ENCODE assay signal across 8 cellular contexts in genomic region chr1:9687120-9687875, GRCh38. TPM values are rescaled to one million over a fixed set of nuclear protein-coding genes. Genes with fewer than 3 reads are reported as not detected.
DNase-seq lines count a peak whose midpoint lies in the region; ATAC-seq and TF ChIP-seq lines count a peak whose summit lies in the region.

No MANE protein-coding gene starts in this region.

- H3K4me2 ChIP-seq in SK-N-SH = peak overlapping the region; percentile 78

- H3F3A ChIP-seq in SK-N-SH (replicated peaks; ENCODE audit: insufficient read depth) = peaks cover 20% of the 10 kb centered on the region

- WGBS in SK-N-SH (ENCODE audit: low lambda C conversion rate) = 1% methylated on average over 16 of the region's 42 CpGs

- H3K79me2 ChIP-seq in SK-N-SH (ENCODE audit: insufficient read depth) = peaks cover 3% of the 10 kb centered on the region; the same call in 1 of the 2 replicates

- TF ChIP-seq POLR2A in GM15510 (IDR thresholded peaks at IDR 0.05; ENCODE audit: borderline replicate concordance, extremely low read depth, insufficient read length) = peak; percentile 46

- peak overlapping the region; percentile 46; the same call in 1 of the 2 replicates for H3K9ac ChIP-seq in SK-N-SH

- peaks cover 13 to 26% of the 10 kb centered on the region in 2 donors for H3K36me3 Mint-ChIP-seq in activated naive CD4-positive, alpha-beta T cell treated with anti-CD3 and anti-CD28 coated beads, Interleukin-2, amount 50 U/mL, for 72 hours

- TF ChIP-seq RAD21 in SK-N-SH (IDR thresholded peaks at IDR 0.05; ENCODE audit: low read length) = no peak

- peak overlapping the region; percentile 60 to 75 for H3K27ac Mint-ChIP-seq in activated naive CD4-positive, alpha-beta T cell treated with anti-CD3 and anti-CD28 coated beads, Interleukin-2, amount 50 U/mL, for 72 hours

- H3K9me3 Mint-ChIP-seq in activated naive CD4-positive, alpha-beta T cell treated with anti-CD3 and anti-CD28 coated beads, Interleukin-2, amount 50 U/mL, for 72 hours = no peaks in the 10 kb centered on the region

- H3K9me2 ChIP-seq in SK-N-SH = no peaks in the 10 kb centered on the region

- H3K4me1 ChIP-seq in SK-N-SH (ENCODE audit: control insufficient read depth in 1 of 2, insufficient read depth in 2 of 2, low read depth in 1 of 2, low read length in 1 of 2) (peaks cover 0 to 18% of the 10 kb centered on the region in 2 experiments; a peak in 2 of 4 replicates), right atrium auricular region (peaks cover 0 to 39% of the 10 kb centered on the region in 2 donors)

- no peaks in the 10 kb centered on the region for H3K27me3 ChIP-seq in SK-N-SH (ENCODE audit: insufficient read depth)
- H3K27me3 ChIP-seq in right atrium auricular region = no peaks in the 10 kb centered on the region

- H3K4me3 ChIP-seq in SK-N-SH (ENCODE audit: low read depth in 2 of 2, low read length in 1 of 2) (peak overlapping the region; percentile 63), right atrium auricular region (peak overlapping the region; percentile 47 to 59), skeletal muscle cell (ENCODE audit: low read depth, low read length) (peak overlapping the region; percentile 52)

- DNase-seq in SK-N-SH = peak; percentile 92
- DNase-seq in activated naive CD4-positive, alpha-beta T cell treated with anti-CD3 and anti-CD28 coated beads, Interleukin-2, amount 50 U/mL, for 72 hours (ENCODE audit: low spot score in 2 of 2) = peak; percentile 39 to 83
- peak; percentile 61 for DNase-seq in right atrium auricular region (ENCODE audit: low spot score)
- no peak for DNase-seq in skeletal muscle cell (ENCODE audit: low read depth)
- no peak for DNase-seq in COLO829 (ENCODE audit: low spot score)

- TF ChIP-seq EP300 in SK-N-SH (IDR thresholded peaks at IDR 0.05; ENCODE audit: borderline replicate concordance in 1 of 2, low read depth in 1 of 2, low read length in 1 of 2) = peak in 1 of 2 experiments; percentile 34; a peak in 1 of 4 replicates

- H3K36me3 ChIP-seq in SK-N-SH (replicated peaks in 1 of 2; ENCODE audit: control insufficient read depth in 1 of 2, insufficient read depth in 2 of 2, low read length in 1 of 2) (no peaks in the 10 kb centered on the region), right atrium auricular region (no peaks in the 10 kb centered on the region)

- POLR2A ChIA-PET in SK-N-SH (lab: Yijun Ruan, JAX) = interaction anchor here (1.2 kb wide), 1 partner anchor 104 kb away, joined by 3 read pairs; no protein-coding TSS in a partner anchor

- peak overlapping the region; percentile 46 to 71; a peak in 3 of 4 replicates for H3K27ac ChIP-seq in SK-N-SH (ENCODE audit: low read depth in 2 of 2, low read length in 1 of 2)
- H3K27ac ChIP-seq in right atrium auricular region = peak overlapping the region; percentile 46 to 58

- no peaks in the 10 kb centered on the region for H4K20me1 ChIP-seq in SK-N-SH (ENCODE audit: insufficient read depth)

- CTCF ChIA-PET in SK-N-SH (lab: Yijun Ruan, JAX) = interaction anchor here (0.9 to 1.7 kb wide), 6 partner anchors 10 to 72 kb away, joined by 3 to 12 read pairs (median 4); no protein-coding TSS in a partner anchor

- ATAC-seq in HG03460 (IDR thresholded peaks at IDR 0.05; ENCODE audit: unreplicated experiment) (peak; percentile 32), GM19455 (IDR thresholded peaks at IDR 0.05; ENCODE audit: unreplicated experiment) (no peak)
- ATAC-seq in activated naive CD4-positive, alpha-beta T cell treated with anti-CD3 and anti-CD28 coated beads, Interleukin-2, amount 50 U/mL, for 72 hours = peak; percentile 47 to 75

- H2AFZ ChIP-seq in SK-N-SH (ENCODE audit: low read depth) = peak overlapping the region; percentile 68; the same call in 1 of the 2 replicates

- H3K9me3 ChIP-seq in SK-N-SH (no peaks in the 10 kb centered on the region), right atrium auricular region (no peaks in the 10 kb centered on the region)

- TF ChIP-seq CTCF in SK-N-SH (IDR thresholded peaks at IDR 0.05) = no peak
- no peak for TF ChIP-seq CTCF in right atrium auricular region (IDR thresholded peaks at IDR 0.05)

TF ChIP-seq in SK-N-SH, 30 proteins besides CTCF, POLR2A, EP300 and RAD21 (continues in another document):
- TF ChIP-seq SMC3 (IDR thresholded peaks at IDR 0.05; ENCODE audit: low read depth, low read length) (no peak), SIN3A (IDR thresholded peaks at IDR 0.05; ENCODE audit: borderline replicate concordance, low read depth, low read length) (0 out of 2 replicates have a peak, but pooled peaks have one; percentile 7), ZBTB33 (IDR thresholded peaks at IDR 0.05; ENCODE audit: borderline replicate concordance, low read depth) (no peak), GABPA (IDR thresholded peaks at IDR 0.05; ENCODE audit: low read depth) (0 out of 2 replicates have a peak, but pooled peaks have one; percentile 15), MAX (IDR thresholded peaks at IDR 0.05; ENCODE audit: low read depth) (0 out of 2 replicates have a peak, but pooled peaks have one; percentile 19), TCF12 (IDR thresholded peaks at IDR 0.05) (peak; percentile 44), MXI1 (IDR thresholded peaks at IDR 0.05; ENCODE audit: low read depth, low read length) (peak; percentile 36), RXRA (IDR thresholded peaks at IDR 0.05; ENCODE audit: borderline replicate concordance, low read depth) (no peak), JUND (IDR thresholded peaks at IDR 0.05) (0 out of 2 replicates have a peak, but pooled peaks have one; percentile 36), TAF1 (IDR thresholded peaks at IDR 0.05; ENCODE audit: borderline replicate concordance, low read depth, low read length) (peak; percentile 35; the same call in 1 of the 2 replicates), REST (IDR thresholded peaks at IDR 0.05; ENCODE audit: low read depth, low read length) (no peak), FOSL2 (IDR thresholded peaks at IDR 0.05; ENCODE audit: borderline replicate concordance, low read depth) (peak; percentile 66; the same call in 1 of the 2 replicates), POLR2AphosphoS5 (IDR thresholded peaks at IDR 0.05; ENCODE audit: low read depth, low read length) (no peak), TEAD4 (IDR thresholded peaks at IDR 0.05; ENCODE audit: borderline replicate concordance, insufficient read depth) (no peak), NFIC (IDR thresholded peaks at IDR 0.05; ENCODE audit: borderline replicate concordance) (no peak), FOXM1 (IDR thresholded peaks at IDR 0.05; ENCODE audit: low read depth) (no peak), USF1 (IDR thresholded peaks at IDR 0.05; ENCODE audit: borderline replicate concordance, low read depth) (no peak)

RNA-seq across cellular contexts. Expression of gene PIK3CD, which starts 35.8 kb away (rescaled TPM):
- polyA plus RNA-seq in SK-N-SH (2012; rRNA removed) = 5.5 and 6.0 TPM in 2 replicates
- 2.7 and 3.9 TPM in 2 replicates for polyA plus RNA-seq in SK-N-SH (2012; cell fraction: cytosol; rRNA removed)
- 12.9 and 13.6 TPM in 2 replicates for polyA plus RNA-seq in SK-N-SH (2012; cell fraction: nucleus; rRNA removed)
- 100 to 1,000 TPM; 118 to 138 TPM for total RNA-seq in activated naive CD4-positive, alpha-beta T cell treated with anti-CD3 and anti-CD28 coated beads, Interleukin-2, amount 50 U/mL, for 72 hours
- 1 to 10 TPM; 4.7 to 7.4 TPM for total RNA-seq in right atrium auricular region

Comparison
In these comparisons a context has a peak if more than half of its experiments do, and no peak if none do; other contexts are left out.
1. DNase-seq: peak in SK-N-SH (single experiment), activated naive CD4-positive, alpha-beta T cell treated with anti-CD3 and anti-CD28 coated beads, Interleukin-2, amount 50 U/mL, for 72 hours (2 of 2) and right atrium auricular region (single experiment); none in skeletal muscle cell (single experiment) and COLO829 (single experiment).
2. RNA of gene PIK3CD, which starts 35.8 kb away (total RNA-seq): 118 to 138 TPM in activated naive CD4-positive, alpha-beta T cell treated with anti-CD3 and anti-CD28 coated beads, Interleukin-2, amount 50 U/mL, for 72 hours; 4.7 to 7.4 TPM in right atrium auricular region; every median in the first group is over 10 times any median in the second.
3. Peak in every context shown above with its lines, with median percentiles within 50 percentile points of each other: H3K4me3 ChIP-seq.